10 cellular contexts compared by ENCODE assay signal in the genomic region with DNA sequence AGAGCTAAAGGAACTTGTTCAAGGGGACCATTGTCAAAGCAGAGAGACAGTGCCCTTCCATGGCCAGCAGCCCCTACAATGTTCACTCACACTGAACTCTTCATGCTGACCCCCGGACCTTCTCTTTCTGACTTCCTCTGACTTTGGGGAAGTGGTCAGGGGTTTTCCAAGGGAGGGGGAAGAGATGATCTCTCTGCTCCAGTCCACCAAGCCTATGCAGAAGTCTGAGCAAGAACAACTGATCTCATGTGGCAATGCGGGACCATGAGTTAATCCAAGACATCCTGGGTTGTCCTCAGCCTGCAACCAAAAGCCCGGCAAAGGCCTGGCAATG. TPM values are rescaled to one million over a fixed set of nuclear protein-coding genes. Genes with fewer than 3 reads are reported as not detected.
DNase-seq lines count a peak whose midpoint lies in the region; ATAC-seq and TF ChIP-seq lines count a peak whose summit lies in the region.
"Had no signal": no experiment of that assay in that cellular context is flagged by ENCODE, and none has a peak within 500 bp of the region (broad histone marks: within the 10 kb centered on the region; RNA-seq: fewer than 3 reads in every experiment).

No MANE protein-coding gene starts in this region.

- H3K9me3 ChIP-seq in left lung (no peaks in the 10 kb centered on the region), upper lobe of right lung (no peaks in the 10 kb centered on the region)

- no peaks in the 10 kb centered on the region for H3K36me3 ChIP-seq in left lung
- no peaks in the 10 kb centered on the region for H3K36me3 ChIP-seq in upper lobe of right lung

- H3K27me3 Mint-ChIP-seq in activated CD8-positive, alpha-beta T cell treated with anti-CD3 and anti-CD28 coated beads, Interleukin-2, amount 10 ng/mL, durations not matched to agents 7 days and 5 days (ENCODE audit: low read depth): no peaks in the 10 kb centered on the region
- no peaks in the 10 kb centered on the region for H3K27me3 Mint-ChIP-seq in activated CD8-positive, alpha-beta T cell treated with anti-CD3 and anti-CD28 coated beads for 36 hours

- H3K4me3 Mint-ChIP-seq in activated CD8-positive, alpha-beta T cell treated with anti-CD3 and anti-CD28 coated beads, Interleukin-2, amount 10 ng/mL, durations not matched to agents 7 days and 5 days: no peak overlapping the region
- H3K4me3 Mint-ChIP-seq in activated CD8-positive, alpha-beta T cell treated with anti-CD3 and anti-CD28 coated beads for 36 hours: no peak overlapping the region

- H3K9me3 Mint-ChIP-seq in activated CD8-positive, alpha-beta T cell treated with anti-CD3 and anti-CD28 coated beads, Interleukin-2, amount 10 ng/mL, durations not matched to agents 7 days and 5 days (ENCODE audit: insufficient read depth): no peaks in the 10 kb centered on the region
- no peaks in the 10 kb centered on the region for H3K9me3 Mint-ChIP-seq in activated CD8-positive, alpha-beta T cell treated with anti-CD3 and anti-CD28 coated beads for 36 hours

- H3K4me1 Mint-ChIP-seq in activated CD8-positive, alpha-beta T cell treated with anti-CD3 and anti-CD28 coated beads, Interleukin-2, amount 10 ng/mL, durations not matched to agents 7 days and 5 days (ENCODE audit: low read depth): peaks cover 19% of the 10 kb centered on the region
- H3K4me1 Mint-ChIP-seq in activated CD8-positive, alpha-beta T cell treated with anti-CD3 and anti-CD28 coated beads for 36 hours (ENCODE audit: low read depth): peaks cover 10% of the 10 kb centered on the region

- CTCF ChIA-PET in activated CD8-positive, alpha-beta T cell treated with anti-CD3 and anti-CD28 coated beads, Interleukin-2, amount 10 ng/mL, durations not matched to agents 7 days and 5 days (lab: Charles Lee): interaction anchor here (0.6 to 6.6 kb wide), 44 partner anchors 8 to 346 kb away, joined by 3 to 144 read pairs (median 5); a partner anchor contains a TSS
- CTCF ChIA-PET in activated CD8-positive, alpha-beta T cell treated with anti-CD3 and anti-CD28 coated beads for 36 hours (lab: Charles Lee): interaction anchor here (0.6 to 5.6 kb wide), 46 partner anchors 9 to 293 kb away, joined by 3 to 113 read pairs (median 5); a partner anchor contains a TSS

- no peak for TF ChIP-seq CTCF in activated CD8-positive, alpha-beta T cell treated with anti-CD3 and anti-CD28 coated beads for 36 hours (IDR thresholded peaks at IDR 0.05)
- TF ChIP-seq CTCF in left lung (IDR thresholded peaks at IDR 0.05) (no peak), upper lobe of right lung (IDR thresholded peaks at IDR 0.05) (no peak)

- intact Hi-C loops in activated CD8-positive, alpha-beta T cell treated with anti-CD3 and anti-CD28 coated beads for 36 hours (cut with micrococcal nuclease): loop anchor here (1.0 kb wide), 1 partner anchor 52 kb away; no protein-coding TSS in a partner anchor
- intact Hi-C loops in left lung (cut with DNase I) (loop anchor here in 1 of 2 donors (5.0 kb wide), 1 partner anchor 53 kb away; no protein-coding TSS in a partner anchor), upper lobe of right lung (cut with DNase I) (loop anchor here (5.0 kb wide), 1 partner anchor 48 kb away; a partner anchor contains a TSS)

- H3K4me3 ChIP-seq in left lung (peak overlapping the region in 1 of 2 donors; percentile 35), upper lobe of right lung (no peak overlapping the region)

- DNase-seq in activated CD8-positive, alpha-beta T cell treated with anti-CD3 and anti-CD28 coated beads, Interleukin-2, amount 10 ng/mL, durations not matched to agents 7 days and 5 days: no peak
- DNase-seq in activated CD8-positive, alpha-beta T cell treated with anti-CD3 and anti-CD28 coated beads for 36 hours: no peak
- DNase-seq in SKM-1 (lab: John Stamatoyannopoulos, UW; ENCODE audit: unreplicated experiment) (peak; percentile 98), left lung (no peak), upper lobe of right lung (no peak), NCI-H510A (lab: John Stamatoyannopoulos, UW) (no peak)
- no peak for DNase-seq in stimulated activated CD4-positive, alpha-beta T cell treated with anti-CD3 and anti-CD28 coated beads, Interleukin-2, amount 100 ng/mL, for 48 hours
- DNase-seq: 8988T had no signal

- POLR2A ChIA-PET in activated CD8-positive, alpha-beta T cell treated with anti-CD3 and anti-CD28 coated beads, Interleukin-2, amount 10 ng/mL, durations not matched to agents 7 days and 5 days (lab: Charles Lee): interaction anchor here (0.6 to 2.3 kb wide), 6 partner anchors 11 to 72 kb away, joined by 3 to 14 read pairs (median 6); a partner anchor contains a TSS
- POLR2A ChIA-PET in activated CD8-positive, alpha-beta T cell treated with anti-CD3 and anti-CD28 coated beads for 36 hours (lab: Charles Lee): interaction anchor here (0.6 to 1.7 kb wide), 7 partner anchors 12 to 55 kb away, joined by 3 to 9 read pairs (median 4); a partner anchor contains a TSS

- H3K4me1 ChIP-seq in left lung (peaks cover 5 to 42% of the 10 kb centered on the region in 2 donors), upper lobe of right lung (peaks cover 24% of the 10 kb centered on the region)

- peak; percentile 17 for ATAC-seq in activated CD8-positive, alpha-beta T cell treated with anti-CD3 and anti-CD28 coated beads, Interleukin-2, amount 10 ng/mL, durations not matched to agents 7 days and 5 days
- no peak for ATAC-seq in activated CD8-positive, alpha-beta T cell treated with anti-CD3 and anti-CD28 coated beads for 36 hours
- ATAC-seq in left lung (peak; percentile 14), upper lobe of right lung (peak; percentile 66), HG02885 (IDR thresholded peaks at IDR 0.05; ENCODE audit: poor library complexity, unreplicated experiment) (no peak)

- no peaks in the 10 kb centered on the region for H3K27me3 ChIP-seq in left lung
- no peaks in the 10 kb centered on the region for H3K27me3 ChIP-seq in upper lobe of right lung

- peak overlapping the region; percentile 41 for H3K27ac Mint-ChIP-seq in activated CD8-positive, alpha-beta T cell treated with anti-CD3 and anti-CD28 coated beads, Interleukin-2, amount 10 ng/mL, durations not matched to agents 7 days and 5 days
- no peak overlapping the region for H3K27ac Mint-ChIP-seq in activated CD8-positive, alpha-beta T cell treated with anti-CD3 and anti-CD28 coated beads for 36 hours

- H3K27ac ChIP-seq in left lung: peak overlapping the region; percentile 35 to 88
- peak overlapping the region; percentile 47 for H3K27ac ChIP-seq in upper lobe of right lung

- H3K36me3 Mint-ChIP-seq in activated CD8-positive, alpha-beta T cell treated with anti-CD3 and anti-CD28 coated beads, Interleukin-2, amount 10 ng/mL, durations not matched to agents 7 days and 5 days (ENCODE audit: low read depth): no peaks in the 10 kb centered on the region
- no peaks in the 10 kb centered on the region for H3K36me3 Mint-ChIP-seq in activated CD8-positive, alpha-beta T cell treated with anti-CD3 and anti-CD28 coated beads for 36 hours (ENCODE audit: low read depth)

RNA-seq across cellular contexts. Expression of a gene that starts 11.6 kb away (rescaled TPM):
- 100 to 1,000 TPM; 142 to 147 TPM for total RNA-seq in activated CD8-positive, alpha-beta T cell treated with anti-CD3 and anti-CD28 coated beads, Interleukin-2, amount 10 ng/mL, durations not matched to agents 7 days and 5 days
- total RNA-seq in activated CD8-positive, alpha-beta T cell treated with anti-CD3 and anti-CD28 coated beads for 36 hours: 100 to 1,000 TPM; 147 to 150 TPM
- total RNA-seq in left lung (100 to 1,000 TPM; 158 to 290 TPM), upper lobe of right lung (220 TPM)

RNA-seq across cellular contexts. Expression of a gene that starts 30.8 kb away (rescaled TPM):
- 100 to 1,000 TPM; 216 to 233 TPM for total RNA-seq in activated CD8-positive, alpha-beta T cell treated with anti-CD3 and anti-CD28 coated beads, Interleukin-2, amount 10 ng/mL, durations not matched to agents 7 days and 5 days
- total RNA-seq in activated CD8-positive, alpha-beta T cell treated with anti-CD3 and anti-CD28 coated beads for 36 hours: 100 to 1,000 TPM; 148 to 150 TPM
- total RNA-seq in left lung: 100 to 1,000 TPM; 284 to 296 TPM
- total RNA-seq in upper lobe of right lung: 231 TPM

RNA-seq across cellular contexts. Expression of a gene that starts 48.5 kb away (rescaled TPM):
- total RNA-seq in activated CD8-positive, alpha-beta T cell treated with anti-CD3 and anti-CD28 coated beads, Interleukin-2, amount 10 ng/mL, durations not matched to agents 7 days and 5 days: not detected
- not detected for total RNA-seq in activated CD8-positive, alpha-beta T cell treated with anti-CD3 and anti-CD28 coated beads for 36 hours
- total RNA-seq in left lung: not detected
- total RNA-seq in upper lobe of right lung: not detected
- total RNA-seq: M059J had no signal

RNA-seq across cellular contexts. Expression of a gene that starts 55.7 kb away (rescaled TPM):
- total RNA-seq in activated CD8-positive, alpha-beta T cell treated with anti-CD3 and anti-CD28 coated beads, Interleukin-2, amount 10 ng/mL, durations not matched to agents 7 days and 5 days: 10 to 100 TPM; 64.5 to 68.9 TPM
- total RNA-seq in activated CD8-positive, alpha-beta T cell treated with anti-CD3 and anti-CD28 coated beads for 36 hours: 10 to 100 TPM; 68.1 to 71.3 TPM
- total RNA-seq in left lung (10 to 100 TPM; 38.2 to 39.3 TPM), upper lobe of right lung (40.1 TPM)

Comparison
In these comparisons a context has a peak if more than half of its experiments do, and no peak if none do; other contexts are left out.
1. ATAC-seq: peak in activated CD8-positive, alpha-beta T cell treated with anti-CD3 and anti-CD28 coated beads, Interleukin-2, amount 10 ng/mL, durations not matched to agents 7 days and 5 days (single experiment), left lung (single experiment) and upper lobe of right lung (single experiment); none in activated CD8-positive, alpha-beta T cell treated with anti-CD3 and anti-CD28 coated beads for 36 hours (single experiment) and HG02885 (single experiment).